ENCODE assay signal across 9 cellular contexts in the genomic region with DNA sequence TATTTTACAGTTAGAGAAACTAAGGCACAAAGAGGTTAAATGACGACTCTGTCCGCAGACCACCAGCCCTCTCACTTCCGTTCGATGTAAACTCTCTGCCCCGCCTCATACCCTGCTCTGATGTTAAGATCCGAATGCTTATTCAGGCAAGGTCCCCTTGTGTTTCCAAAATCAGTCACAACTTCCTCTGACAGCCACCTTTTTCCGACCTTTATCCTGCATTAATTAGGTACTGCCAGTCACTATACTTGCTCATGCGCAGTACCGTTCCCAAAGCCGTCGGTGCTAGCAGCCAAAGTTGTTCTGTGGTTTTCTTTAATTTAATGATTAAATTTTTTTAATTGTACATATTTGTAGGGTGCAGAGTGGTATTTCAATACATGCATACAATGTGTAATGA. TPM values are rescaled to one million over a fixed set of nuclear protein-coding genes. Genes with fewer than 3 reads are reported as not detected.
DNase-seq lines count a peak whose midpoint lies in the region; ATAC-seq, FAIRE-seq and TF ChIP-seq lines count a peak whose summit lies in the region.
"Not testable (repeated sequence)": the region's sequence is repeated elsewhere in the genome, so short reads cannot be mapped to it uniquely, and the experiment has no call there.
"Had no signal": no experiment of that assay in that cellular context is flagged by ENCODE, and none has a peak within 500 bp of the region (broad histone marks: within the 10 kb centered on the region; RNA-seq: fewer than 3 reads in every experiment).

No MANE protein-coding gene starts in this region.

- peak overlapping the region; percentile 77 for H2AFZ ChIP-seq in KMS-11 (ENCODE audit: low read depth)

- not testable (repeated sequence) for H3K9ac ChIP-seq in KMS-11
- H3K9ac ChIP-seq in duodenal mucosa (ENCODE audit: low read depth in 1 of 2, low read length in 2 of 2): peak overlapping the region in 1 of 2 donors; percentile 75

- H3K27ac Mint-ChIP-seq in CD4-positive, alpha-beta T cell: peak overlapping the region; percentile 99
- peak overlapping the region; percentile 31 for H3K27ac Mint-ChIP-seq in activated CD4-positive, alpha-beta T cell treated with anti-CD3 and anti-CD28 coated beads for 36 hours
- H3K27ac Mint-ChIP-seq in activated naive CD4-positive, alpha-beta T cell treated with anti-CD3 and anti-CD28 coated beads, Interleukin-2, amount 10 ng/mL, durations not matched to agents 7 days and 5 days: peak overlapping the region; percentile 90
- H3K27ac Mint-ChIP-seq in progenitor cell of endocrine pancreas: peak overlapping the region; percentile 100
- peak overlapping the region; percentile 99 for H3K27ac Mint-ChIP-seq in stimulated activated naive CD8-positive, alpha-beta T cell treated with anti-CD3 and anti-CD28 coated beads, Interleukin-15, Interleukin-2, amounts not matched to agents 100 ng/mL and 50 ng/mL, for 24 hours

- TF ChIP-seq CTCF in CD4-positive, alpha-beta T cell (IDR thresholded peaks at IDR 0.05); KMS-11 (conservative IDR thresholded peaks at IDR 0.05; ENCODE audit: low read depth, low read length); progenitor cell of endocrine pancreas (IDR thresholded peaks at IDR 0.05; ENCODE audit: unreplicated experiment): not testable (repeated sequence)

- not testable (repeated sequence) for H3K4me1 ChIP-seq in KMS-11 (ENCODE audit: low read depth, poor library complexity, severe bottlenecking); duodenal mucosa (ENCODE audit: control insufficient read depth in 1 of 2, insufficient read depth in 2 of 2, low read length in 2 of 2)

- peak; percentile 13 for FAIRE-seq in islet of Langerhans (lab: Jason Lieb, UNC)

- ATAC-seq in CD4-positive, alpha-beta T cell (ENCODE audit: poor library complexity): peak; percentile 35
- ATAC-seq in activated CD4-positive, alpha-beta T cell treated with anti-CD3 and anti-CD28 coated beads for 36 hours: peak; percentile 76

- not testable (repeated sequence) for H3K4me3 ChIP-seq in KMS-11 (IDR thresholded peaks at IDR 0.05; ENCODE audit: insufficient read depth, low read depth, low read length)
- peak overlapping the region; percentile 78 to 79 for H3K4me3 ChIP-seq in duodenal mucosa (ENCODE audit: low read depth in 1 of 2, low read length in 2 of 2)

- H3K27me3 ChIP-seq in CD4-positive, alpha-beta T cell (ENCODE audit: control insufficient read depth, insufficient read depth, low read length); KMS-11 (ENCODE audit: insufficient read depth, low read depth); duodenal mucosa (ENCODE audit: control insufficient read depth in 1 of 2, insufficient read depth in 2 of 2, low read length in 2 of 2): not testable (repeated sequence)

- H3K9me3 Mint-ChIP-seq in CD4-positive, alpha-beta T cell; activated CD4-positive, alpha-beta T cell treated with anti-CD3 and anti-CD28 coated beads for 36 hours (ENCODE audit: low read depth); activated naive CD4-positive, alpha-beta T cell treated with anti-CD3 and anti-CD28 coated beads, Interleukin-2, amount 10 ng/mL, durations not matched to agents 7 days and 5 days; progenitor cell of endocrine pancreas (ENCODE audit: low read depth); stimulated activated naive CD8-positive, alpha-beta T cell treated with anti-CD3 and anti-CD28 coated beads, Interleukin-15, Interleukin-2, amounts not matched to agents 100 ng/mL and 50 ng/mL, for 24 hours: not testable (repeated sequence)

- not testable (repeated sequence) for H3K36me3 ChIP-seq in KMS-11 (ENCODE audit: insufficient read depth); duodenal mucosa (ENCODE audit: control insufficient read depth in 1 of 2, insufficient read depth in 2 of 2, low read length in 2 of 2)

- peaks cover 15% of the 10 kb centered on the region for H3K4me1 Mint-ChIP-seq in CD4-positive, alpha-beta T cell (ENCODE audit: low read depth)
- peaks cover 13% of the 10 kb centered on the region for H3K4me1 Mint-ChIP-seq in activated CD4-positive, alpha-beta T cell treated with anti-CD3 and anti-CD28 coated beads for 36 hours
- peaks cover 22% of the 10 kb centered on the region for H3K4me1 Mint-ChIP-seq in activated naive CD4-positive, alpha-beta T cell treated with anti-CD3 and anti-CD28 coated beads, Interleukin-2, amount 10 ng/mL, durations not matched to agents 7 days and 5 days
- H3K4me1 Mint-ChIP-seq in progenitor cell of endocrine pancreas (ENCODE audit: low read depth): not testable (repeated sequence)
- H3K4me1 Mint-ChIP-seq in stimulated activated naive CD8-positive, alpha-beta T cell treated with anti-CD3 and anti-CD28 coated beads, Interleukin-15, Interleukin-2, amounts not matched to agents 100 ng/mL and 50 ng/mL, for 24 hours (ENCODE audit: low read depth): peaks cover 27% of the 10 kb centered on the region

- CTCF ChIA-PET in CD4-positive, alpha-beta T cell (lab: Charles Lee); activated CD4-positive, alpha-beta T cell treated with anti-CD3 and anti-CD28 coated beads for 36 hours (lab: Charles Lee); activated naive CD4-positive, alpha-beta T cell treated with anti-CD3 and anti-CD28 coated beads, Interleukin-2, amount 10 ng/mL, durations not matched to agents 7 days and 5 days (lab: Charles Lee): not testable (repeated sequence)

- H3K4me3 Mint-ChIP-seq in CD4-positive, alpha-beta T cell: peak overlapping the region; percentile 96
- peak overlapping the region; percentile 85 for H3K4me3 Mint-ChIP-seq in activated CD4-positive, alpha-beta T cell treated with anti-CD3 and anti-CD28 coated beads for 36 hours
- peak overlapping the region; percentile 56 for H3K4me3 Mint-ChIP-seq in activated naive CD4-positive, alpha-beta T cell treated with anti-CD3 and anti-CD28 coated beads, Interleukin-2, amount 10 ng/mL, durations not matched to agents 7 days and 5 days
- H3K4me3 Mint-ChIP-seq in progenitor cell of endocrine pancreas (ENCODE audit: low read depth): peak overlapping the region; percentile 84
- peak overlapping the region; percentile 48 for H3K4me3 Mint-ChIP-seq in stimulated activated naive CD8-positive, alpha-beta T cell treated with anti-CD3 and anti-CD28 coated beads, Interleukin-15, Interleukin-2, amounts not matched to agents 100 ng/mL and 50 ng/mL, for 24 hours

- DNase-seq in CD4-positive, alpha-beta T cell: peak in 1 of 10 experiments; percentile 12
- peak; percentile 52 for DNase-seq in activated CD4-positive, alpha-beta T cell treated with anti-CD3 and anti-CD28 coated beads for 36 hours
- DNase-seq in activated naive CD4-positive, alpha-beta T cell treated with anti-CD3 and anti-CD28 coated beads, Interleukin-2, amount 10 ng/mL, durations not matched to agents 7 days and 5 days: peak; percentile 38
- not testable (repeated sequence) for DNase-seq in progenitor cell of endocrine pancreas (ENCODE audit: low spot score, unreplicated experiment)

- not testable (repeated sequence) for H3K79me2 ChIP-seq in KMS-11 (ENCODE audit: insufficient read depth, low read depth)

- not testable (repeated sequence) for H3K9me3 ChIP-seq in CD4-positive, alpha-beta T cell (ENCODE audit: control insufficient read depth, low read length); duodenal mucosa (ENCODE audit: control insufficient read depth in 1 of 2, low read length in 2 of 2)

- H3K27ac ChIP-seq in CD4-positive, alpha-beta T cell (ENCODE audit: low read depth, low read length): peak overlapping the region; percentile 87
- not testable (repeated sequence) for H3K27ac ChIP-seq in KMS-11; duodenal mucosa (ENCODE audit: low read depth, low read length)

- POLR2A ChIA-PET in CD4-positive, alpha-beta T cell (lab: Charles Lee): interaction anchor here (0.6 to 1.9 kb wide), 10 partner anchors 34 to 1059 kb away, joined by 3 to 9 read pairs (median 3); a partner anchor contains a TSS
- POLR2A ChIA-PET in activated CD4-positive, alpha-beta T cell treated with anti-CD3 and anti-CD28 coated beads for 36 hours (lab: Charles Lee): interaction anchor here (1.1 kb wide), 1 partner anchor 370 kb away, joined by 3 read pairs; no protein-coding TSS in a partner anchor

- intact Hi-C loops in CD4-positive, alpha-beta T cell (cut with DNase I, micrococcal nuclease): loop anchor here (5.0 to 10.0 kb wide), 5 partner anchors 366 to 828 kb away; a partner anchor contains a TSS
- intact Hi-C loops in activated CD4-positive, alpha-beta T cell treated with anti-CD3 and anti-CD28 coated beads for 36 hours (cut with DNase I, micrococcal nuclease): loop anchor here (2.0 to 10.0 kb wide), 5 partner anchors 83 to 826 kb away; a partner anchor contains a TSS

- not testable (repeated sequence) for H4K20me1 ChIP-seq in KMS-11 (ENCODE audit: insufficient read depth)

- H3K36me3 Mint-ChIP-seq in CD4-positive, alpha-beta T cell (ENCODE audit: low read depth); activated CD4-positive, alpha-beta T cell treated with anti-CD3 and anti-CD28 coated beads for 36 hours (ENCODE audit: low read depth); activated naive CD4-positive, alpha-beta T cell treated with anti-CD3 and anti-CD28 coated beads, Interleukin-2, amount 10 ng/mL, durations not matched to agents 7 days and 5 days; progenitor cell of endocrine pancreas (ENCODE audit: insufficient read depth); stimulated activated naive CD8-positive, alpha-beta T cell treated with anti-CD3 and anti-CD28 coated beads, Interleukin-15, Interleukin-2, amounts not matched to agents 100 ng/mL and 50 ng/mL, for 24 hours (ENCODE audit: low read depth): not testable (repeated sequence)

- H3K27me3 Mint-ChIP-seq in CD4-positive, alpha-beta T cell; activated CD4-positive, alpha-beta T cell treated with anti-CD3 and anti-CD28 coated beads for 36 hours; activated naive CD4-positive, alpha-beta T cell treated with anti-CD3 and anti-CD28 coated beads, Interleukin-2, amount 10 ng/mL, durations not matched to agents 7 days and 5 days; progenitor cell of endocrine pancreas; stimulated activated naive CD8-positive, alpha-beta T cell treated with anti-CD3 and anti-CD28 coated beads, Interleukin-15, Interleukin-2, amounts not matched to agents 100 ng/mL and 50 ng/mL, for 24 hours: not testable (repeated sequence)

- not testable (repeated sequence) for H3K4me2 ChIP-seq in KMS-11

RNA-seq across cellular contexts. Expression of a gene that starts 13.7 kb away (rescaled TPM):
- not detected for total RNA-seq in CD4-positive, alpha-beta T cell
- not detected for total RNA-seq in activated CD4-positive, alpha-beta T cell treated with anti-CD3 and anti-CD28 coated beads for 36 hours
- not detected in 2 replicates for total RNA-seq in progenitor cell of endocrine pancreas
- total RNA-seq: activated CD8-positive, alpha-beta memory T cell treated with anti-CD3 and anti-CD28 coated beads for 36 hours had no signal

RNA-seq across cellular contexts. Expression of a gene that starts 16.7 kb away (rescaled TPM):
- 1 to 10 TPM; 4.8 to 5.0 TPM for total RNA-seq in CD4-positive, alpha-beta T cell
- 1 to 10 TPM; 8.0 to 9.3 TPM for total RNA-seq in activated CD4-positive, alpha-beta T cell treated with anti-CD3 and anti-CD28 coated beads for 36 hours
- total RNA-seq in progenitor cell of endocrine pancreas: 11.0 TPM in 2 replicates

RNA-seq across cellular contexts. Expression of a gene that starts 51.0 kb away (rescaled TPM):
- total RNA-seq in CD4-positive, alpha-beta T cell: 1 to 10 TPM; 1.2 to 1.9 TPM
- 1 to 10 TPM; 1.7 to 1.8 TPM for total RNA-seq in activated CD4-positive, alpha-beta T cell treated with anti-CD3 and anti-CD28 coated beads for 36 hours
- 2.7 and 3.0 TPM in 2 replicates for total RNA-seq in progenitor cell of endocrine pancreas

Comparison
In these comparisons a context has a peak if more than half of its experiments do, and no peak if none do; other contexts are left out.
1. H3K27ac Mint-ChIP-seq: peak in every context shown above with its lines; median percentile 100 in progenitor cell of endocrine pancreas; 99 in CD4-positive, alpha-beta T cell; 99 in stimulated activated naive CD8-positive, alpha-beta T cell treated with anti-CD3 and anti-CD28 coated beads, Interleukin-15, Interleukin-2, amounts not matched to agents 100 ng/mL and 50 ng/mL, for 24 hours; 90 in activated naive CD4-positive, alpha-beta T cell treated with anti-CD3 and anti-CD28 coated beads, Interleukin-2, amount 10 ng/mL, durations not matched to agents 7 days and 5 days; 31 in activated CD4-positive, alpha-beta T cell treated with anti-CD3 and anti-CD28 coated beads for 36 hours.